Comparison of ENCODE assay signal across 1 cellular context in genomic region chrX:129872524-129872923, GRCh38.
TF ChIP-seq lines count a peak whose summit lies in the region.

No MANE protein-coding gene starts in this region.

TF ChIP-seq in K562, 482 proteins besides CTCF, POLR2A, EP300 and RAD21:
- TF ChIP-seq ZNF277 (CRISPR knock-in tag; IDR thresholded peaks at IDR 0.05; ENCODE audit: borderline replicate concordance) = no peak
- TF ChIP-seq ZSCAN29 (IDR thresholded peaks at IDR 0.05) = peak; percentile 46; the same call in 1 of the 2 replicates
- TF ChIP-seq ZKSCAN1 (IDR thresholded peaks at IDR 0.05; ENCODE audit: low read depth, low read length) = no peak
